ENCODE assay signal across 22 cellular contexts in genomic region chr3:37673391-37673790, GRCh38.
A peak's percentile ranks its signal among the peaks of the same experiment; 100 is the strongest.
DNase-seq lines count a peak whose midpoint lies in the region; ATAC-seq, FAIRE-seq and TF ChIP-seq lines count a peak whose summit lies in the region.
"Had no signal": no experiment of that assay in that cellular context is flagged by ENCODE, and none has a peak within 500 bp of the region (broad histone marks: within the 10 kb centered on the region; RNA-seq: fewer than 3 reads in every experiment).

No MANE protein-coding gene starts in this region.

- H3K4me1 ChIP-seq in Karpas-422 (ENCODE audit: low read length), result no peaks in the 10 kb centered on the region
- peaks cover 28 to 43% (median 41%) of the 10 kb centered on the region in 4 donors for H3K4me1 ChIP-seq in esophagus muscularis mucosa
- peaks cover 25 to 67% (median 48%) of the 10 kb centered on the region in 3 donors for H3K4me1 ChIP-seq in pancreas
- peaks cover 36% of the 10 kb centered on the region for H3K4me1 ChIP-seq in stomach smooth muscle (ENCODE audit: control insufficient read depth, insufficient read depth, low read length)
- H3K4me1 ChIP-seq: A549 had no signal

- no peak overlapping the region for H2AFZ ChIP-seq in Karpas-422 (ENCODE audit: low read length)

- WGBS in esophagus muscularis mucosa, result 41% methylated on average over 1 of the region's 1 CpG
- 10 to 39% methylated on average over 1 of the region's 1 CpG for WGBS in pancreas, 2 donors

- H3K36me3 ChIP-seq in Karpas-422 (ENCODE audit: insufficient read depth, low read length), result no peaks in the 10 kb centered on the region
- no peaks in the 10 kb centered on the region for H3K36me3 ChIP-seq in esophagus muscularis mucosa
- no peaks in the 10 kb centered on the region for H3K36me3 ChIP-seq in pancreas
- H3K36me3 ChIP-seq in stomach smooth muscle (ENCODE audit: control insufficient read depth in 2 of 2, insufficient read depth in 2 of 2, low read length in 2 of 2), result no peaks in the 10 kb centered on the region

- TF ChIP-seq EP300 in esophagus muscularis mucosa (IDR thresholded peaks at IDR 0.05), result no peak

- no peaks in the 10 kb centered on the region for H3K9me3 Mint-ChIP-seq in progenitor cell of endocrine pancreas (ENCODE audit: low read depth)
- H3K9me3 Mint-ChIP-seq: CD4-positive, alpha-beta T cell; HFFc6 had no signal

- intact Hi-C loops in esophagus muscularis mucosa (cut with DNase I) (no loop called here), pancreas (cut with DNase I) (no loop called here)

- ATAC-seq in pancreas (peak; percentile 46 to 69 (median 59)), GM18498 (IDR thresholded peaks at IDR 0.05; ENCODE audit: unreplicated experiment) (no peak)
- ATAC-seq: A549, HCT116 had no signal

- no peak overlapping the region for H3K9ac ChIP-seq in Karpas-422 (ENCODE audit: low read length)
- no peak overlapping the region for H3K9ac ChIP-seq in stomach smooth muscle (ENCODE audit: low read length in 2 of 2)

- H3K4me3 Mint-ChIP-seq in progenitor cell of endocrine pancreas (ENCODE audit: low read depth), result no peak overlapping the region
- H3K4me3 Mint-ChIP-seq: CD4-positive, alpha-beta T cell; HFFc6 had no signal

- H3K27ac Mint-ChIP-seq in progenitor cell of endocrine pancreas, result no peak overlapping the region
- H3K27ac Mint-ChIP-seq: CD4-positive, alpha-beta T cell; HFFc6 had no signal

- H3K36me3 Mint-ChIP-seq in progenitor cell of endocrine pancreas (ENCODE audit: insufficient read depth), result no peaks in the 10 kb centered on the region

- no peak overlapping the region for H3K4me2 ChIP-seq in Karpas-422 (ENCODE audit: low read depth, low read length, poor library complexity, severe bottlenecking)
- H3K4me2 ChIP-seq: A549 had no signal

- TF ChIP-seq POLR2A in esophagus muscularis mucosa (IDR thresholded peaks at IDR 0.05; ENCODE audit: low read depth), result no peak

- no peak for TF ChIP-seq CTCF in esophagus muscularis mucosa (IDR thresholded peaks at IDR 0.05)
- TF ChIP-seq CTCF in pancreas (IDR thresholded peaks at IDR 0.05), result no peak
- TF ChIP-seq CTCF in progenitor cell of endocrine pancreas (IDR thresholded peaks at IDR 0.05; ENCODE audit: unreplicated experiment), result no peak

- H3K79me2 ChIP-seq in Karpas-422 (ENCODE audit: low read length), result no peaks in the 10 kb centered on the region

- FAIRE-seq in pancreas (lab: Jason Lieb, UNC), result no peak
- FAIRE-seq: A549, HTR-8/SVneo had no signal

- H3K4me3 ChIP-seq in Karpas-422 (ENCODE audit: low read length) (no peak overlapping the region), esophagus muscularis mucosa (no peak overlapping the region), pancreas (no peak overlapping the region), stomach smooth muscle (ENCODE audit: low read length in 2 of 2) (no peak overlapping the region)
- H3K4me3 ChIP-seq: A549 had no signal

- H3K9me3 ChIP-seq in Karpas-422 (ENCODE audit: low read length) (no peaks in the 10 kb centered on the region), esophagus muscularis mucosa (no peaks in the 10 kb centered on the region), pancreas (no peaks in the 10 kb centered on the region), stomach smooth muscle (ENCODE audit: control insufficient read depth in 2 of 2, low read length in 2 of 2) (no peaks in the 10 kb centered on the region)

- H4K20me1 ChIP-seq in Karpas-422 (ENCODE audit: insufficient read depth, low read depth, low read length), result no peaks in the 10 kb centered on the region

- H3K27me3 ChIP-seq in Karpas-422 (ENCODE audit: low read length) (no peaks in the 10 kb centered on the region), esophagus muscularis mucosa (no peaks in the 10 kb centered on the region), pancreas (no peaks in the 10 kb centered on the region), stomach smooth muscle (ENCODE audit: control insufficient read depth in 1 of 2, insufficient read depth in 2 of 2, low read length in 2 of 2) (no peaks in the 10 kb centered on the region)

- DNase-seq in Karpas-422 (peak; percentile 22), esophagus muscularis mucosa (ENCODE audit: extremely low spot score) (peak; percentile 47), pancreas (peak in 3 of 6 donors; percentile 30 to 63 (median 52)), superior temporal gyrus (ENCODE audit: extremely low spot score) (no peak), progenitor cell of endocrine pancreas (ENCODE audit: low spot score, unreplicated experiment) (no peak)
- DNase-seq: AML-193; CD4-positive, alpha-beta T cell; DMS153; DMS79; GDM1; GOT3; H7; HFFc6; IMR-90 had no signal

- peaks cover 20% of the 10 kb centered on the region for H3K4me1 Mint-ChIP-seq in progenitor cell of endocrine pancreas (ENCODE audit: low read depth)

- H3K27me3 Mint-ChIP-seq in progenitor cell of endocrine pancreas, result peaks cover 30% of the 10 kb centered on the region

- no peak overlapping the region for H3K27ac ChIP-seq in Karpas-422 (ENCODE audit: low read length)
- no peak overlapping the region for H3K27ac ChIP-seq in esophagus muscularis mucosa (replicated peaks in 1 of 4)
- H3K27ac ChIP-seq in pancreas, result peak overlapping the region in 2 of 4 donors; percentile 6 to 16
- peak overlapping the region; percentile 31 for H3K27ac ChIP-seq in stomach smooth muscle (ENCODE audit: low read length)
- H3K27ac ChIP-seq: 22Rv1, A549, C4-2B, HL-60 had no signal

- no peaks in the 10 kb centered on the region for H3K9me2 ChIP-seq in Karpas-422 (replicated peaks; ENCODE audit: insufficient read depth, low read length)

Comparison
In these comparisons a context has a peak if more than half of its experiments do, and no peak if none do; other contexts are left out.
1. DNase-seq: peak in Karpas-422 (single experiment) and esophagus muscularis mucosa (single experiment); none in superior temporal gyrus (single experiment) and progenitor cell of endocrine pancreas (single experiment).